ENCODE assay signal across 8 cellular contexts in the genomic region with DNA sequence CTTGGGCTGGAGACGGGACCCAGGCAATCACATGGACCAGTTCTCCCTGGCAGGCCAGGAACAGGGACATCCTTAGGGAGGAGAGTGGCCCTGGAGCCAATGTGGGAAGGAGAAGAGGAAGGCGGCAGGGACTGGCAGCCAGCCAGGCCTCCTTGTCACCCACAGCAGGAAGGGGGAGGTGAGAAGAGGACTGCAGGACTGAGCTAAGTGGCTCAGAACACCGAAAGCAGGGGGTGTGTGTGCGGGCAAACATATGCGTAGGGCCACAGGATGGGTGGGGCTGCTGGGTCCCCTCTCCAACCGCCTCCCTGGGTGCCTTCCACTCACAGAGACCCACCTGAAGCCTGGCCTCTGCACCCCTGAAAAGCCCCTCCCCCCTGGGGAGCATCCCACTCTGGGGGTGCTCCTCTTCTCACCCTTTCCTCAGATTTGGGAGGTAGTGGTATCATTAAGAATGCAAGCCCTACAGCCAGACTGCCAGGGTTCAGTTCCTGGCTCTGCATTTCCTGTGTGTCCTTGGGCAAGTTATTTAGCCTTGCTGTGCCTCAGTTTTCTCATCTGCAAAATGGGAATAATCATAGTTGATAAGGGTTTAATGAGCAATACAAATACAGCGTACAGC. TPM values are rescaled to one million over a fixed set of nuclear protein-coding genes. Genes with fewer than 3 reads are reported as not detected.
DNase-seq lines count a peak whose midpoint lies in the region; ATAC-seq and TF ChIP-seq lines count a peak whose summit lies in the region.

No MANE protein-coding gene starts in this region.

- H3K4me3 Mint-ChIP-seq in activated T-cell treated with anti-CD3 and anti-CD28 coated beads, Interleukin-2, amount 50 U/mL, for 24 hours = no peak overlapping the region
- H3K4me3 Mint-ChIP-seq in activated naive CD8-positive, alpha-beta T cell treated with anti-CD3 and anti-CD28 coated beads for 36 hours = no peak overlapping the region
- peak overlapping the region; percentile 80 for H3K4me3 Mint-ChIP-seq in natural killer cell

- peak; percentile 86 to 88 (median 88) for ATAC-seq in natural killer cell
- ATAC-seq in GM19324 (IDR thresholded peaks at IDR 0.05; ENCODE audit: low FRiP score, unreplicated experiment) = no peak
- no peak for ATAC-seq in HG03135 (IDR thresholded peaks at IDR 0.05; ENCODE audit: unreplicated experiment)

- peaks cover 2% of the 10 kb centered on the region for H3K27me3 Mint-ChIP-seq in activated T-cell treated with anti-CD3 and anti-CD28 coated beads, Interleukin-2, amount 50 U/mL, for 24 hours
- no peaks in the 10 kb centered on the region for H3K27me3 Mint-ChIP-seq in activated naive CD8-positive, alpha-beta T cell treated with anti-CD3 and anti-CD28 coated beads for 36 hours
- no peaks in the 10 kb centered on the region for H3K27me3 Mint-ChIP-seq in natural killer cell (ENCODE audit: low read depth in 2 of 2)

- peaks cover 18% of the 10 kb centered on the region for H3K36me3 Mint-ChIP-seq in activated T-cell treated with anti-CD3 and anti-CD28 coated beads, Interleukin-2, amount 50 U/mL, for 24 hours (ENCODE audit: low read depth)
- no peaks in the 10 kb centered on the region for H3K36me3 Mint-ChIP-seq in activated naive CD8-positive, alpha-beta T cell treated with anti-CD3 and anti-CD28 coated beads for 36 hours
- H3K36me3 Mint-ChIP-seq in natural killer cell = no peaks in the 10 kb centered on the region

- DNase-seq in activated T-cell treated with anti-CD3 and anti-CD28 coated beads, Interleukin-2, amount 50 U/mL, for 24 hours = peak; percentile 58
- DNase-seq in activated T-cell treated with anti-CD3 and anti-CD28 coated beads, Interleukin-2, amount 50 U/mL, for 1 hour = no peak
- DNase-seq in NCI-H345 (lab: John Stamatoyannopoulos, UW) = peak; percentile 67
- DNase-seq in activated naive CD8-positive, alpha-beta T cell treated with anti-CD3 and anti-CD28 coated beads for 36 hours = peak; percentile 59
- DNase-seq in natural killer cell = peak; percentile 61
- DNase-seq in mesenteric fat pad (ENCODE audit: low spot score) = no peak

- peaks cover 64% of the 10 kb centered on the region for H3K4me1 Mint-ChIP-seq in activated T-cell treated with anti-CD3 and anti-CD28 coated beads, Interleukin-2, amount 50 U/mL, for 24 hours (ENCODE audit: low read depth)
- peaks cover 55% of the 10 kb centered on the region for H3K4me1 Mint-ChIP-seq in activated naive CD8-positive, alpha-beta T cell treated with anti-CD3 and anti-CD28 coated beads for 36 hours
- peaks cover 56 to 74% of the 10 kb centered on the region in 2 donors for H3K4me1 Mint-ChIP-seq in natural killer cell

- TF ChIP-seq CTCF in natural killer cell (IDR thresholded peaks at IDR 0.05) = no peak

- intact Hi-C loops in natural killer cell (cut with micrococcal nuclease) = loop anchor here (5.0 to 10.0 kb wide), 2 partner anchors 39 to 58 kb away; a partner anchor contains a TSS

- no peaks in the 10 kb centered on the region for H3K9me3 Mint-ChIP-seq in activated T-cell treated with anti-CD3 and anti-CD28 coated beads, Interleukin-2, amount 50 U/mL, for 24 hours
- no peaks in the 10 kb centered on the region for H3K9me3 Mint-ChIP-seq in activated naive CD8-positive, alpha-beta T cell treated with anti-CD3 and anti-CD28 coated beads for 36 hours
- H3K9me3 Mint-ChIP-seq in natural killer cell = no peaks in the 10 kb centered on the region

- peak overlapping the region; percentile 67 for H3K27ac Mint-ChIP-seq in activated T-cell treated with anti-CD3 and anti-CD28 coated beads, Interleukin-2, amount 50 U/mL, for 24 hours
- peak overlapping the region; percentile 36 for H3K27ac Mint-ChIP-seq in activated naive CD8-positive, alpha-beta T cell treated with anti-CD3 and anti-CD28 coated beads for 36 hours
- H3K27ac Mint-ChIP-seq in natural killer cell = peak overlapping the region; percentile 95 to 98

RNA-seq across cellular contexts. Expression of a gene that starts 8.1 kb away (rescaled TPM):
- total RNA-seq in activated naive CD8-positive, alpha-beta T cell treated with anti-CD3 and anti-CD28 coated beads for 36 hours = not detected
- 1 to 10 TPM; 1.2 to 2.5 (median 2.2) TPM for total RNA-seq in natural killer cell
- 0.35 TPM for total RNA-seq in mesenteric fat pad

RNA-seq across cellular contexts. Expression of a gene that starts 11.2 kb away (rescaled TPM):
- under 1 TPM; 0.78 to 0.89 TPM for total RNA-seq in activated naive CD8-positive, alpha-beta T cell treated with anti-CD3 and anti-CD28 coated beads for 36 hours
- total RNA-seq in natural killer cell = 1 to 10 TPM; 1.3 to 3.8 (median 2.4) TPM
- 0.64 TPM for total RNA-seq in mesenteric fat pad

RNA-seq across cellular contexts. Expression of a gene that starts 11.5 kb away (rescaled TPM):
- 1 to 10 TPM; 7.8 to 8.9 TPM for total RNA-seq in activated naive CD8-positive, alpha-beta T cell treated with anti-CD3 and anti-CD28 coated beads for 36 hours
- total RNA-seq in natural killer cell = 10 to 100 TPM; 45.8 to 57.8 (median 52.4) TPM
- total RNA-seq in mesenteric fat pad = 13.6 TPM

RNA-seq across cellular contexts. Expression of a gene that starts 23.6 kb away (rescaled TPM):
- total RNA-seq in activated naive CD8-positive, alpha-beta T cell treated with anti-CD3 and anti-CD28 coated beads for 36 hours = 1 to 10 TPM; 3.8 to 4.3 TPM
- 100 to 1,000 TPM in 1 of 3 donors, 10 to 100 TPM in 2; 77.6 to 115 (median 82.1) TPM for total RNA-seq in natural killer cell
- total RNA-seq in mesenteric fat pad = 21.9 TPM

RNA-seq across cellular contexts. Expression of a gene that starts 39.4 kb away (rescaled TPM):
- 10 to 100 TPM; 47.9 to 53.2 TPM for total RNA-seq in activated naive CD8-positive, alpha-beta T cell treated with anti-CD3 and anti-CD28 coated beads for 36 hours
- total RNA-seq in natural killer cell (100 to 1,000 TPM in 2 of 3 donors, 10 to 100 TPM in 1; 97.1 to 115 (median 105) TPM), mesenteric fat pad (49.2 TPM)

Comparison
In these comparisons a context has a peak if more than half of its experiments do, and no peak if none do; other contexts are left out.
1. DNase-seq: peak in activated T-cell treated with anti-CD3 and anti-CD28 coated beads, Interleukin-2, amount 50 U/mL, for 24 hours (single experiment), NCI-H345 (single experiment), activated naive CD8-positive, alpha-beta T cell treated with anti-CD3 and anti-CD28 coated beads for 36 hours (single experiment) and natural killer cell (single experiment); none in activated T-cell treated with anti-CD3 and anti-CD28 coated beads, Interleukin-2, amount 50 U/mL, for 1 hour (single experiment) and mesenteric fat pad (single experiment).
2. H3K27ac Mint-ChIP-seq: peak in every context shown above with its lines; median percentile 96 in natural killer cell; 67 in activated T-cell treated with anti-CD3 and anti-CD28 coated beads, Interleukin-2, amount 50 U/mL, for 24 hours; 36 in activated naive CD8-positive, alpha-beta T cell treated with anti-CD3 and anti-CD28 coated beads for 36 hours.
3. ATAC-seq: peak in natural killer cell (3 of 3); none in GM19324 (single experiment) and HG03135 (single experiment).